8 cellular contexts compared by ENCODE assay signal in the genomic region with DNA sequence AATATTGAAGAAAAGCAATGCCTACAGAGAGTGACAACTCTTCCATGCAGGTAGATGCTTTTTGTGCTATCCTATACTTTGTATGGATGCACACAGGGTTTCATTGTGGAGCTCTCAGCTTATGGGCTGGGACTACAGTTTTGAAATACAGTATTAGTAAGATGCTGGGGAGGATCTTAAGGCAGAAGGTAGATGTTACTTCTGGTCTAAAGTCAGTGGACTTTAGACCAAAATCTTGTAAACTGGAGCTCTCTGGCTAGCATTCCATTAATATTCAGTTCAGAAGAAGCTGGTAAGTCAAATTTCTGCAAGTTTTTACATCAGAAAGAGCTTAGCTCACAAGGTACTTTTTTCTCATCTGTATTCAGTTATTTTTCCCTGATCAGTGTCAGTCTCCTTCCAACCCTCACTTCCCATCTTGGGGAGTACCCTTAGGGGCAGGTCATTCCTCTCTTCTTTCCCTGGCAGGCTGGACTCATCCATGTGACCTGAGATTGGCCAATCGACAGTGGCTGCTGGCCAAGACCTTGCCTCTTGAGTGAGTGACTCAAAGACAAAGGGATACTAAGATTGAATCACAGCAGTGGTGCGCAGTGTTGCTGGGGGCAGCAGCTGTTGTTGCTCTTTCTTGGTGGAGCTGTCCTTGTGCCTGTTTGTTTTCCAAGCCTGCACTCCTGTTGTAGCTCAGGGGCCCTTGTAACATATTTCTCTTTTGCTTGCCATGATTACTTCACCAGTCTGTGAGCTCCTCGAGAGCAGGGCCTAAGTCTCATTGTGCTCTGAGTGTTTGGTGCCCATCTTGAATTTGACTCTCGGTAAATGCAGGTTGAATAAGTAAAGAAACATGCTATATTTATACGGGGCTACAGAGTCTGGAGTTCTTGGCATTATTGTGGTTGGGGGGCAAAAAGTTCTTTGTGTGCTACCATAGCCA. TPM values are rescaled to one million over a fixed set of nuclear protein-coding genes. Genes with fewer than 3 reads are reported as not detected.
DNase-seq lines count a peak whose midpoint lies in the region; ATAC-seq lines count a peak whose summit lies in the region.

No MANE protein-coding gene starts in this region.

- H3K9ac ChIP-seq in HUES64 (ENCODE audit: low read depth, low read length), result peak overlapping the region; percentile 68

- no peaks in the 10 kb centered on the region; the same call in 1 of the 2 replicates for H3K9me3 ChIP-seq in HUES64 (ENCODE audit: insufficient read depth, low read depth, low read length)
- no peaks in the 10 kb centered on the region for H3K9me3 ChIP-seq in SJCRH30 (replicated peaks)

- WGBS in HUES64, result 49% methylated on average over 5 of the region's 5 CpGs

- H3K27ac ChIP-seq in HUES64 (ENCODE audit: low read depth, low read length) (peak overlapping the region; percentile 86), SJCRH30 (peak overlapping the region; percentile 77)

- DNase-seq in COLO829 (ENCODE audit: low spot score) (peak; percentile 96), SJCRH30 (peak; percentile 99 to 100), astrocyte of the hippocampus (ENCODE audit: low read depth, low spot score) (peak; percentile 94), hippocampal formation (lab: John Stamatoyannopoulos, UW) (peak; percentile 56 to 73), pulmonary artery endothelial cell (ENCODE audit: low read depth, low spot score) (peak; percentile 92)

- ATAC-seq in GM21529 (IDR thresholded peaks at IDR 0.05; ENCODE audit: unreplicated experiment), result no peak
- no peak for ATAC-seq in GM18858 (IDR thresholded peaks at IDR 0.05; ENCODE audit: unreplicated experiment)

- H3K27me3 ChIP-seq in HUES64 (ENCODE audit: insufficient read depth, low read length) (peaks cover 9% of the 10 kb centered on the region), SJCRH30 (no peaks in the 10 kb centered on the region)

- H3K4me1 ChIP-seq in HUES64 (ENCODE audit: insufficient read depth, low read length), result peaks cover 30% of the 10 kb centered on the region
- peaks cover 25% of the 10 kb centered on the region for H3K4me1 ChIP-seq in SJCRH30

- H3K36me3 ChIP-seq in HUES64 (ENCODE audit: insufficient read depth, low read length) (no peaks in the 10 kb centered on the region), SJCRH30 (no peaks in the 10 kb centered on the region)

- H3K4me3 ChIP-seq in HUES64 (ENCODE audit: low read length) (no peak overlapping the region), SJCRH30 (peak overlapping the region; percentile 27)

RNA-seq across cellular contexts. Expression of gene PHF20, which starts 2.8 kb away (rescaled TPM):
- 31.9 TPM for polyA plus RNA-seq in HUES64 (2013, experiment 1 of 2)
- polyA plus RNA-seq in HUES64 (2013, experiment 2 of 2), result 37.5 TPM
- total RNA-seq in SJCRH30 (2014; rRNA removed; shearing (Covaris generic)), result 59.0 and 72.2 TPM in 2 replicates
- total RNA-seq in pulmonary artery endothelial cell, result 29.8 and 30.9 TPM in 2 replicates

RNA-seq across cellular contexts. Expression of gene RBM39, which starts 26.9 kb away (rescaled TPM):
- 130 TPM for polyA plus RNA-seq in HUES64 (2013, experiment 1 of 2)
- polyA plus RNA-seq in HUES64 (2013, experiment 2 of 2), result 138 TPM
- 423 and 517 TPM in 2 replicates for total RNA-seq in SJCRH30 (2014; rRNA removed; shearing (Covaris generic))
- total RNA-seq in pulmonary artery endothelial cell, result 247 and 325 TPM in 2 replicates
